ENCODE assay signal across 5 cellular contexts in genomic region chr10:101789231-101789630, GRCh38. TPM values are rescaled to one million over a fixed set of nuclear protein-coding genes. Genes with fewer than 3 reads are reported as not detected.
"Had no signal": no experiment of that assay in that cellular context is flagged by ENCODE, and none has a peak within 500 bp of the region (broad histone marks: within the 10 kb centered on the region; RNA-seq: fewer than 3 reads in every experiment).

No MANE protein-coding gene starts in this region.

RNA-seq across cellular contexts. Expression of gene FGF8, which starts 13.3 kb away (rescaled TPM):
- total RNA-seq: H4, HepG2, HFFc6, HT1080 had no signal
- polyA plus RNA-seq: HepG2, IgD-negative memory B cell had no signal

RNA-seq across cellular contexts. Expression of gene KCNIP2, which starts 54.4 kb away (rescaled TPM):
- total RNA-seq: H4 had no signal
